ENCODE assay signal across 11 cellular contexts in the genomic region with DNA sequence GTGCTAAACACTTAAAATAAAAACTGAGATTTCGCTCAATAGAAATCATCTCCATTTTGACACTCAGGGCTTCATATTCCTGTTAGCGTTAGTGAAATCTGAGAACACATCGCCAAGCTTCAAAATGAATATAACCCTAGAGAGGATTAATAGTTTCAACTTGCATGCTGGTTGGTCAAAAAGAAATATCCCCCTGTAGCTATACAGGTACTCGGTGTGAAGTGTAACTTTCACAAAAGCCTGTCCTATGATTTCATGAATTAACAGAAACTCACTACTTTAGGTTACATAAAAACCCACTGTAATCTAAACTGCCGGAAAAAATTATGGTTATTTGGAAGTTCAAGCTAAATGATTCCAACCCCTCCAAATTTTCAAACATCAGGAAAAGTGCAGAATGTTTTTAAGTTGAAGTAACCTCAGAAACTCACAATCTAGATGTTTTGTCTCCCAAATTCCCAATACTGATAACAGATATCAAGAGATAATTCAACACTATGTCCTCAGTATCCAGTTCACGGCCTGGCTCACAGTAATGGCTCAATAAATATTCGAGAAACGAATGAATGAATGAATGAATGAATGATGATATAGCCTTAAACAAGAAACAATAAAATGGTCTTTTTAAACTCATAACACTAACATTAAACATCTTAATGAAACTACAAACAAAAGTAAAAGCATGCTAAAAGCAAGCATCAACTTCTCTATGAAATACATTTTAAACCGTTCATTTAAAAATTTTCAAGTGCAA. TPM values are rescaled to one million over a fixed set of nuclear protein-coding genes. Genes with fewer than 3 reads are reported as not detected.
DNase-seq lines count a peak whose midpoint lies in the region; ATAC-seq, FAIRE-seq and TF ChIP-seq lines count a peak whose summit lies in the region.
"Had no signal": no experiment of that assay in that cellular context is flagged by ENCODE, and none has a peak within 500 bp of the region (broad histone marks: within the 10 kb centered on the region; RNA-seq: fewer than 3 reads in every experiment).

No MANE protein-coding gene starts in this region.

- 47 to 56% methylated on average over 7 of the region's 9 CpGs for WGBS in ectodermal cell, 2 experiments
- 20 to 29% methylated on average over 9 of the region's 9 CpGs for WGBS in pancreas, 2 donors

- no peak for TF ChIP-seq POLR2A in NB4 (IDR thresholded peaks at IDR 0.05; ENCODE audit: extremely low read depth, insufficient read length)

- H3K9me3 ChIP-seq in ectodermal cell (ENCODE audit: control insufficient read depth, low read length) (no peaks in the 10 kb centered on the region), pancreas (no peaks in the 10 kb centered on the region)

- no peak overlapping the region for H3K27ac ChIP-seq in ectodermal cell (ENCODE audit: insufficient read depth, low read depth, low read length, poor library complexity, severe bottlenecking)
- no peak overlapping the region for H3K27ac ChIP-seq in pancreas
- H3K27ac ChIP-seq: 22Rv1 had no signal

- H3K27me3 ChIP-seq in ectodermal cell (ENCODE audit: control insufficient read depth, insufficient read depth, low read length, poor library complexity, severe bottlenecking) = no peaks in the 10 kb centered on the region
- no peaks in the 10 kb centered on the region for H3K27me3 ChIP-seq in pancreas

- ATAC-seq in pancreas (no peak), GM18498 (IDR thresholded peaks at IDR 0.05; ENCODE audit: unreplicated experiment) (no peak), GM21367 (IDR thresholded peaks at IDR 0.05; ENCODE audit: unreplicated experiment) (no peak)

- DNase-seq in DMS 273 (lab: John Stamatoyannopoulos, UW; ENCODE audit: unreplicated experiment) = peak; percentile 31
- DNase-seq in DMS 273 treated with DMSO at 0.1 percent for 48 hours (lab: John Stamatoyannopoulos, UW) = no peak
- no peak for DNase-seq in NB4 (ENCODE audit: low read depth)
- DNase-seq in pancreas = no peak
- no peak for DNase-seq in inferior parietal cortex (ENCODE audit: extremely low spot score)
- DNase-seq: NCI-H146 had no signal

- intact Hi-C loops in pancreas (cut with DNase I) = loop anchor here in 1 of 3 donors (5.0 kb wide), 1 partner anchor 186 kb away; no protein-coding TSS in a partner anchor

- peak; percentile 32 for FAIRE-seq in pancreas (lab: Jason Lieb, UNC)
- FAIRE-seq: bronchial epithelial cell had no signal

- TF ChIP-seq CTCF in NB4 (IDR thresholded peaks at IDR 0.05; ENCODE audit: low read depth, low read length) = no peak
- no peak for TF ChIP-seq CTCF in pancreas (IDR thresholded peaks at IDR 0.05)

- H3K4me1 ChIP-seq in ectodermal cell (ENCODE audit: control insufficient read depth, insufficient read depth, low read length) (peaks cover 6% of the 10 kb centered on the region), pancreas (peaks cover 13 to 46% (median 19%) of the 10 kb centered on the region in 3 donors)

- H3K36me3 ChIP-seq in ectodermal cell (ENCODE audit: control insufficient read depth, insufficient read depth, low read length) (no peaks in the 10 kb centered on the region), pancreas (no peaks in the 10 kb centered on the region)

- H3K4me3 ChIP-seq in NB4 (ENCODE audit: low read depth, low read length) = peak overlapping the region; percentile 72
- peak overlapping the region; percentile 86 for H3K4me3 ChIP-seq in ectodermal cell (ENCODE audit: insufficient read depth, low read depth, low read length)
- H3K4me3 ChIP-seq in pancreas = peak overlapping the region in 1 of 4 donors; percentile 66

RNA-seq across cellular contexts. Expression of a gene that starts 2.5 kb away (rescaled TPM):
- polyA plus RNA-seq in ectodermal cell (2013, experiment 1 of 4) = 44.5 TPM
- polyA plus RNA-seq in ectodermal cell (2013, experiment 2 of 4) = 48.1 TPM
- 36.1 TPM for polyA plus RNA-seq in ectodermal cell (2013, experiment 3 of 4)
- 41.9 TPM for polyA plus RNA-seq in ectodermal cell (2013, experiment 4 of 4)
- total RNA-seq in pancreas = 10 to 100 TPM; 25.8 to 43.4 (median 34.0) TPM
- 10 to 100 TPM in 1 of 2 donors, 1 to 10 TPM in 1; 9.7 to 11.5 TPM for polyA plus RNA-seq in pancreas
